Comparison of ENCODE assay signal across 9 cellular contexts in the genomic region with DNA sequence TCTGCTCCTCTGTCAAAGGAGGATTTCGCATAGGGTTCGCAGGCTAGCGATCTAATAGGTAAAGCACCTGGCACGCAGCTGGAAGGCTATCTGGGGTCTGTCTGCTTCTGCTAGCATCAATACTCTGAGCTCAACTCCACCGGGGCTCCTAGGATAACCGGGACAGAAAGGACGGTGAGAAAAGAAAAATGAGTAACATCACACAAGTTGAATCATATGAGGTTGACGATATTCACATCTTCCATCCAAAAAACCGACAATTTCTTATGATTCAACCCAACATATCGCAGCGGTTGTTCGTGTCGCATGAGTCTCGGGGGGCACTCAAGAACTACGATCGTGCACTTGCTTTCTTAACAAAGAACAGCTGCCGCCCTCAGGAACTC. TPM values are rescaled to one million over a fixed set of nuclear protein-coding genes. Genes with fewer than 3 reads are reported as not detected.
DNase-seq lines count a peak whose midpoint lies in the region; ATAC-seq and TF ChIP-seq lines count a peak whose summit lies in the region.
"Had no signal": no experiment of that assay in that cellular context is flagged by ENCODE, and none has a peak within 500 bp of the region (broad histone marks: within the 10 kb centered on the region; RNA-seq: fewer than 3 reads in every experiment).

No MANE protein-coding gene starts in this region.

- H3K9me3 Mint-ChIP-seq in nephron, result no peaks in the 10 kb centered on the region

- ATAC-seq in heart left ventricle, result no peak
- no peak for ATAC-seq in left cardiac atrium
- ATAC-seq in HG03432 (IDR thresholded peaks at IDR 0.05; ENCODE audit: unreplicated experiment), result no peak
- no peak for ATAC-seq in GM18909 (IDR thresholded peaks at IDR 0.05; ENCODE audit: poor library complexity, unreplicated experiment)
- ATAC-seq: K562 had no signal

- no peaks in the 10 kb centered on the region for H3K36me3 Mint-ChIP-seq in nephron (ENCODE audit: low read depth)

- H3K27me3 ChIP-seq in heart left ventricle (peaks cover 11 to 60% (median 25%) of the 10 kb centered on the region in 9 donors), duodenal mucosa (ENCODE audit: control insufficient read depth in 1 of 2, insufficient read depth in 2 of 2, low read length in 2 of 2) (peaks cover 25 to 28% of the 10 kb centered on the region in 2 donors), vagina (peaks cover 21% of the 10 kb centered on the region)

- peaks cover 76% of the 10 kb centered on the region for H3K27me3 Mint-ChIP-seq in nephron (ENCODE audit: low read depth)

- H3K9me3 ChIP-seq in heart left ventricle (peaks cover 0 to 9% (median 0%) of the 10 kb centered on the region in 12 donors), duodenal mucosa (ENCODE audit: control insufficient read depth in 1 of 2, low read length in 2 of 2) (no peaks in the 10 kb centered on the region), vagina (no peaks in the 10 kb centered on the region)

- H3K4me3 Mint-ChIP-seq in nephron, result peak overlapping the region; percentile 89 to 91 (median 89)

- no peak for TF ChIP-seq POLR2A in heart left ventricle (IDR thresholded peaks at IDR 0.05)
- no peak for TF ChIP-seq POLR2A in vagina (IDR thresholded peaks at IDR 0.05)

- H3K27ac ChIP-seq in heart left ventricle, result peak overlapping the region in 1 of 12 donors; percentile 19
- no peak overlapping the region for H3K27ac ChIP-seq in duodenal mucosa (ENCODE audit: low read depth, low read length)
- no peak overlapping the region for H3K27ac ChIP-seq in vagina

- H3K9ac ChIP-seq in duodenal mucosa (ENCODE audit: low read depth in 1 of 2, low read length in 2 of 2), result peak overlapping the region; percentile 73 to 75

- peak overlapping the region; percentile 27 to 64 (median 56) for H3K4me3 ChIP-seq in heart left ventricle
- H3K4me3 ChIP-seq in duodenal mucosa (ENCODE audit: low read depth in 1 of 2, low read length in 2 of 2), result peak overlapping the region; percentile 85
- H3K4me3 ChIP-seq in vagina, result peak overlapping the region; percentile 31 to 44
- H3K4me3 ChIP-seq: K562 had no signal

- H3K36me3 ChIP-seq in heart left ventricle, result no peaks in the 10 kb centered on the region
- H3K36me3 ChIP-seq in duodenal mucosa (ENCODE audit: control insufficient read depth in 1 of 2, insufficient read depth in 2 of 2, low read length in 2 of 2), result no peaks in the 10 kb centered on the region
- no peaks in the 10 kb centered on the region for H3K36me3 ChIP-seq in vagina

- 19 to 24% (median 22%) methylated on average over 17 of the region's 17 CpGs for WGBS in heart left ventricle, 4 donors

- peaks cover 31% of the 10 kb centered on the region for H3K4me1 Mint-ChIP-seq in nephron

- H3K4me1 ChIP-seq in heart left ventricle (peaks cover 0 to 30% (median 19%) of the 10 kb centered on the region in 12 donors), duodenal mucosa (ENCODE audit: control insufficient read depth in 1 of 2, insufficient read depth in 2 of 2, low read length in 2 of 2) (peaks cover 12 to 15% of the 10 kb centered on the region in 2 donors), vagina (peaks cover 22% of the 10 kb centered on the region)

- intact Hi-C loops in heart left ventricle (cut with DNase I), result no loop called here
- intact Hi-C loops in left cardiac atrium (cut with DNase I), result no loop called here
- intact Hi-C loops in vagina (cut with DNase I), result no loop called here

- peak overlapping the region; percentile 28 to 75 (median 49) for H3K27ac Mint-ChIP-seq in nephron

- DNase-seq in heart left ventricle (no peak), left cardiac atrium (no peak), vagina (ENCODE audit: extremely low spot score in 2 of 2) (no peak), GF-D8 (lab: John Stamatoyannopoulos, UW) (no peak)

- TF ChIP-seq CTCF in heart left ventricle (IDR thresholded peaks at IDR 0.05) (no peak), nephron (IDR thresholded peaks at IDR 0.05; ENCODE audit: unreplicated experiment in 3 of 3) (no peak), vagina (IDR thresholded peaks at IDR 0.05) (no peak)

RNA-seq across cellular contexts. Expression of gene PROM1, which starts 1.8 kb away (rescaled TPM):
- 10 to 100 TPM in 3 of 9 donors, 1 to 10 TPM in 6; 2.7 to 30.5 (median 6.1) TPM for total RNA-seq in heart left ventricle
- polyA plus RNA-seq in heart left ventricle, result 1 to 10 TPM; 1.5 to 1.9 TPM
- 1 to 10 TPM; 5.5 to 5.8 TPM for total RNA-seq in left cardiac atrium
- total RNA-seq in vagina, result not detected
- total RNA-seq: K562 had no signal
